23 cellular contexts compared by ENCODE assay signal in the genomic region with DNA sequence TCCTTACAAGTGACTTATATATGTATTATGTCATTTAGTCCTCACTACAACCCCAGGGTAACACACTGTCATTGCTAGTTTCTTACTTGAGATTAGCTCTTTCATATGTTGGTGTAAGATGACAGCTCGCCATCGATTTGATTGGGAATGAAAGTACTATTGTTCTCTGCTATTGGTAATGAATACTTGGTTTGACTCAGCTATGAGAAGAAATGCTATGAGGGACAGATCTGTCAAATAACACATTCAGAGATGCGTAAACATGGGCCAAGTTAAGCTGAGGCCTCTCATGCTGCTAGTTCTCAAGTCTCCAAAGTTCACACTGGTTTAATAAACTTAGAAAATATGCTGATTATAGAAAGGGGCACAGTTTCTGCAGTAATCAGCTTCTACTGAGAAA.
"Had no signal": no experiment of that assay in that cellular context is flagged by ENCODE, and none has a peak within 500 bp of the region (broad histone marks: within the 10 kb centered on the region; RNA-seq: fewer than 3 reads in every experiment).

No MANE protein-coding gene starts in this region.

- H3K27me3 ChIP-seq: ascending aorta, cardiac muscle cell, foreskin keratinocyte, right lobe of liver, thyroid gland, upper lobe of right lung had no signal

- ATAC-seq: esophagus mucosa; foreskin keratinocyte; left colon; mucosa of descending colon; natural killer cell treated with Interleukin-12 subunit alpha and Interleukin-12 subunit beta and Interleukin-15 and Interleukin-18, amount 100 ng/mL, for 72 hours; right lobe of liver; upper lobe of right lung had no signal

- H3K9me3 ChIP-seq: ascending aorta, mucosa of descending colon, right lobe of liver, thyroid gland, upper lobe of right lung had no signal

- H3K36me3 ChIP-seq: ascending aorta, cardiac muscle cell, right lobe of liver, thyroid gland, upper lobe of right lung had no signal

- DNase-seq: activated CD4-positive, alpha-beta memory T cell treated with anti-CD3 and anti-CD28 coated beads, Interleukin-2, amount 10 ng/mL, durations not matched to agents 7 days and 5 days; activated CD4-positive, alpha-beta T cell treated with anti-CD3 and anti-CD28 coated beads, Interleukin-2, amount 10 ng/mL, durations not matched to agents 7 days and 5 days; activated CD4-positive, CD25-positive, alpha-beta regulatory T cell treated with anti-CD3 and anti-CD28 coated beads, Interleukin-2, amount 50 U/mL, for 72 hours; activated CD8-positive, alpha-beta memory T cell treated with anti-CD3 and anti-CD28 coated beads, Interleukin-2, amount 50 U/mL, for 48 hours; activated gamma-delta T cell; activated naive CD4-positive, alpha-beta T cell treated with anti-CD3 and anti-CD28 coated beads, Interleukin-2, amount 10 ng/mL, durations not matched to agents 7 days and 5 days; activated naive CD8-positive, alpha-beta T cell treated with anti-CD3 and anti-CD28 coated beads, Interleukin-2, amount 10 ng/mL, durations not matched to agents 7 days and 5 days; activated T-cell treated with anti-CD3 and anti-CD28 coated beads, Interleukin-2, amount 50 U/mL, for 24 hours; foreskin keratinocyte; left colon; mesenchymal stem cell; mucosa of descending colon; right lobe of liver; stimulated activated CD4-positive, alpha-beta T cell treated with anti-CD3 and anti-CD28 coated beads, Interleukin-12 subunit alpha, Interleukin-12 subunit beta, amount 100 ng/mL, for 4 hours; stimulated activated CD4-positive, alpha-beta T cell treated with anti-CD3 and anti-CD28 coated beads, Interleukin-4, amount 100 ng/mL, for 1 hour; T-helper 2 cell; thyroid gland; upper lobe of right lung had no signal

- H3K4me1 ChIP-seq: foreskin keratinocyte, right lobe of liver had no signal

- H3K4me3 ChIP-seq: ascending aorta, cardiac muscle cell, coronary artery, mucosa of descending colon, right lobe of liver, thyroid gland, upper lobe of right lung had no signal

- H3K27ac ChIP-seq: ascending aorta, cardiac muscle cell, coronary artery, foreskin keratinocyte, right lobe of liver, thyroid gland, upper lobe of right lung had no signal
